ENCODE assay signal across 8 cellular contexts in genomic region chr6:111606620-111607115, GRCh38. TPM values are rescaled to one million over a fixed set of nuclear protein-coding genes. Genes with fewer than 3 reads are reported as not detected.
DNase-seq lines count a peak whose midpoint lies in the region; ATAC-seq and TF ChIP-seq lines count a peak whose summit lies in the region.

No MANE protein-coding gene starts in this region.

- H3K27ac ChIP-seq in SJCRH30: peak overlapping the region; percentile 62; the same call in 1 of the 2 replicates
- peak overlapping the region; percentile 92 to 99 (median 97) for H3K27ac ChIP-seq in gastrocnemius medialis

- peak; percentile 1 for ATAC-seq in GM19395 (IDR thresholded peaks at IDR 0.05; ENCODE audit: unreplicated experiment)
- no peak for ATAC-seq in gastrocnemius medialis
- no peak for ATAC-seq in GM21737 (IDR thresholded peaks at IDR 0.05; ENCODE audit: unreplicated experiment)
- no peak for ATAC-seq in sciatic nerve
- no peak for ATAC-seq in HG03432 (IDR thresholded peaks at IDR 0.05; ENCODE audit: unreplicated experiment)

- intact Hi-C loops in gastrocnemius medialis (cut with DNase I; ENCODE audit: low total_unique reads) (loop anchor here (5.0 kb wide), 1 partner anchor 484 kb away; no protein-coding TSS in a partner anchor), sciatic nerve (cut with DNase I) (no loop called here)

- H3K4me3 ChIP-seq in SJCRH30: peak overlapping the region; percentile 65
- H3K4me3 ChIP-seq in gastrocnemius medialis: peak overlapping the region; percentile 67 to 91 (median 72)

- in situ Hi-C loops in gastrocnemius medialis (cut with MboI; ENCODE audit: low sequenced_read_pairs in 4 of 4): loop anchor here in 1 of 4 donors (10.0 kb wide), 1 partner anchor 122 kb away; the partner anchor contains the start of gene REV3L

- DNase-seq in SJCRH30 (peak in 1 of 2 experiments; percentile 48), fibroblast of peridontal ligament (ENCODE audit: extremely low read depth) (peak; percentile 46), gastrocnemius medialis (no peak), sciatic nerve (ENCODE audit: low spot score) (no peak), NCI-H510A (lab: John Stamatoyannopoulos, UW) (no peak)

- H3K4me1 ChIP-seq in SJCRH30 (peaks cover 23% of the 10 kb centered on the region; the same call in 1 of the 2 replicates), gastrocnemius medialis (peaks cover 39% of the 10 kb centered on the region in 2 donors)

- H3K27me3 ChIP-seq in SJCRH30: no peaks in the 10 kb centered on the region
- H3K27me3 ChIP-seq in gastrocnemius medialis: no peaks in the 10 kb centered on the region

- H3K36me3 ChIP-seq in SJCRH30: no peaks in the 10 kb centered on the region
- no peaks in the 10 kb centered on the region for H3K36me3 ChIP-seq in gastrocnemius medialis

- H3K9me3 ChIP-seq in SJCRH30 (replicated peaks) (no peaks in the 10 kb centered on the region), gastrocnemius medialis (no peaks in the 10 kb centered on the region)

- TF ChIP-seq CTCF in gastrocnemius medialis (IDR thresholded peaks at IDR 0.05 in 4 of 5, conservative IDR thresholded peaks at IDR 0.05 in 1 of 5): no peak

- TF ChIP-seq POLR2A in gastrocnemius medialis (IDR thresholded peaks at IDR 0.05): no peak

RNA-seq across cellular contexts. Expression of gene TRAF3IP2, which starts 1.0 kb away (rescaled TPM):
- 41.2 and 43.6 TPM in 2 replicates for total RNA-seq in SJCRH30 (2014; rRNA removed; shearing (Covaris generic))
- total RNA-seq in gastrocnemius medialis (10 to 100 TPM; 11.0 to 31.1 (median 17.3) TPM), sciatic nerve (11.6 TPM)
